Comparison of ENCODE assay signal across 16 cellular contexts in genomic region chr22:25844601-25845000, GRCh38.
"Had no signal": no experiment of that assay in that cellular context is flagged by ENCODE, and none has a peak within 500 bp of the region (broad histone marks: within the 10 kb centered on the region; RNA-seq: fewer than 3 reads in every experiment).

No MANE protein-coding gene starts in this region.

- DNase-seq: dermis blood vessel endothelial cell; effector CD4-positive, alpha-beta T cell; effector memory CD4-positive, alpha-beta T cell; esophagus squamous epithelium; foreskin fibroblast; foreskin melanocyte; gastrocnemius medialis; glutamatergic neuron; heart right ventricle; hippocampal formation; left cardiac atrium; left lung; left ventricle myocardium superior; lower lobe of right lung; mesenchymal stem cell had no signal

- ATAC-seq: gastrocnemius medialis, heart right ventricle, left cardiac atrium, left lung, left ventricle myocardium superior, lower lobe of right lung had no signal

- H3K36me3 ChIP-seq: esophagus squamous epithelium, left lung, lower lobe of right lung had no signal

- H3K27ac ChIP-seq: coronary artery, esophagus squamous epithelium, gastrocnemius medialis, heart right ventricle, left lung, lower lobe of right lung had no signal

- H3K4me3 ChIP-seq: coronary artery, esophagus squamous epithelium, gastrocnemius medialis, heart right ventricle, left lung, lower lobe of right lung had no signal

- H3K9me3 ChIP-seq: esophagus squamous epithelium, gastrocnemius medialis, heart right ventricle, left lung, lower lobe of right lung had no signal

- H3K4me1 ChIP-seq: esophagus squamous epithelium, gastrocnemius medialis, left lung, lower lobe of right lung had no signal

- H3K27me3 ChIP-seq: gastrocnemius medialis, heart right ventricle had no signal
